ENCODE assay signal across 29 cellular contexts in the genomic region with DNA sequence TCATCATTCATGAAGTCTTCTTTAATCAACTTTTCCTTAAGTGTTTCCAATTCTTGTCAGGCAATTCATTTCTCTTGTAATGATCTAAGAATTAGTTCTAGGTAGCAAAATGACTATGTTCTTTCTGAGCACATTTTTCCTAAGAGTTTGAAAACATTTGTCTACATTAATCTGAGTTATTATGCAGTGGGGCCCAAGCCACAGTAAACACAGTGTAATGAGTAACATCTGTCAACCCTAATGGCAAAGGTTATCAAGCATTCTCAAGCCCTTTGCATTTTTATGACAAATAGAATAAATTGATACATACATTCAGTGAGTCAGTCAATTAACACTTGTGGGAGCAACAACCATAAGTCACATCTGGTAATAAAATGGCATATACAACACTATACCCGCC.
"Had no signal": no experiment of that assay in that cellular context is flagged by ENCODE, and none has a peak within 500 bp of the region (broad histone marks: within the 10 kb centered on the region; RNA-seq: fewer than 3 reads in every experiment).

No MANE protein-coding gene starts in this region.

- H3K9me3 ChIP-seq: breast epithelium, heart left ventricle, pancreas, prostate gland, stomach, thyroid gland, upper lobe of left lung, vagina had no signal

- H3K36me3 ChIP-seq: breast epithelium, heart left ventricle, pancreas, prostate gland, stomach, thyroid gland, upper lobe of left lung, vagina had no signal

- FAIRE-seq: endothelial cell of umbilical vein, kidney, pancreas had no signal

- H3K4me3 Mint-ChIP-seq: activated CD4-positive, alpha-beta memory T cell treated with anti-CD3 and anti-CD28 coated beads for 36 hours; activated naive CD4-positive, alpha-beta T cell treated with anti-CD3 and anti-CD28 coated beads for 36 hours; activated naive CD8-positive, alpha-beta T cell treated with anti-CD3 and anti-CD28 coated beads, Interleukin-2, amount 10 ng/mL, durations not matched to agents 7 days and 5 days; activated T-cell treated with anti-CD3 and anti-CD28 coated beads, Interleukin-2, amount 50 U/mL, for 24 hours; immature natural killer cell; naive thymus-derived CD4-positive, alpha-beta T cell had no signal

- DNase-seq: activated CD4-positive, alpha-beta memory T cell treated with anti-CD3 and anti-CD28 coated beads for 36 hours; activated CD8-positive, alpha-beta memory T cell treated with anti-CD3 and anti-CD28 coated beads, Interleukin-2, amount 50 U/mL, for 4 hours; activated effector memory CD4-positive, alpha-beta T cell treated with anti-CD3 and anti-CD28 coated beads, Interleukin-2, amount 50 U/mL, for 16 hours; activated naive CD4-positive, alpha-beta T cell treated with anti-CD3 and anti-CD28 coated beads for 36 hours; activated naive CD8-positive, alpha-beta T cell treated with anti-CD3 and anti-CD28 coated beads, Interleukin-2, amount 10 ng/mL, durations not matched to agents 7 days and 5 days; activated T-cell treated with anti-CD3 and anti-CD28 coated beads, Interleukin-2, amount 50 U/mL, for 24 hours; central memory CD4-positive, alpha-beta T cell; foreskin keratinocyte; heart left ventricle; hypothalamus; immature natural killer cell; kidney; midbrain; naive thymus-derived CD4-positive, alpha-beta T cell; nucleus accumbens; pancreas; retina; stimulated activated CD4-positive, alpha-beta T cell treated with anti-CD3 and anti-CD28 coated beads, Interleukin-12 subunit alpha, Interleukin-12 subunit beta, amount 100 ng/mL, for 4 hours; stimulated activated CD4-positive, alpha-beta T cell treated with anti-CD3 and anti-CD28 coated beads, Interleukin-4, amount 100 ng/mL, for 1 hour; stomach; T-helper 2 cell; thyroid gland; upper lobe of left lung had no signal

- ATAC-seq: foreskin keratinocyte; heart left ventricle; naive thymus-derived CD4-positive, alpha-beta T cell; pancreas; sciatic nerve had no signal

- H3K4me3 ChIP-seq: breast epithelium, heart left ventricle, pancreas, prostate gland, skin epidermis, stomach, thyroid gland, upper lobe of left lung, vagina had no signal

- H3K27me3 Mint-ChIP-seq: activated T-cell treated with anti-CD3 and anti-CD28 coated beads, Interleukin-2, amount 50 U/mL, for 24 hours had no signal

- H3K27me3 ChIP-seq: breast epithelium, foreskin keratinocyte, heart left ventricle, pancreas, stomach, thyroid gland, upper lobe of left lung, vagina had no signal

- H3K27ac Mint-ChIP-seq: activated CD4-positive, alpha-beta memory T cell treated with anti-CD3 and anti-CD28 coated beads for 36 hours; activated naive CD4-positive, alpha-beta T cell treated with anti-CD3 and anti-CD28 coated beads for 36 hours; activated naive CD8-positive, alpha-beta T cell treated with anti-CD3 and anti-CD28 coated beads, Interleukin-2, amount 10 ng/mL, durations not matched to agents 7 days and 5 days; activated T-cell treated with anti-CD3 and anti-CD28 coated beads, Interleukin-2, amount 50 U/mL, for 24 hours; naive thymus-derived CD4-positive, alpha-beta T cell had no signal

- H3K9me3 Mint-ChIP-seq: activated CD4-positive, alpha-beta memory T cell treated with anti-CD3 and anti-CD28 coated beads for 36 hours; activated naive CD4-positive, alpha-beta T cell treated with anti-CD3 and anti-CD28 coated beads for 36 hours; activated naive CD8-positive, alpha-beta T cell treated with anti-CD3 and anti-CD28 coated beads, Interleukin-2, amount 10 ng/mL, durations not matched to agents 7 days and 5 days; activated T-cell treated with anti-CD3 and anti-CD28 coated beads, Interleukin-2, amount 50 U/mL, for 24 hours had no signal

- H3K36me3 Mint-ChIP-seq: activated CD4-positive, alpha-beta memory T cell treated with anti-CD3 and anti-CD28 coated beads for 36 hours; activated naive CD8-positive, alpha-beta T cell treated with anti-CD3 and anti-CD28 coated beads, Interleukin-2, amount 10 ng/mL, durations not matched to agents 7 days and 5 days; immature natural killer cell had no signal
